ENCODE assay signal across 28 cellular contexts in the genomic region with DNA sequence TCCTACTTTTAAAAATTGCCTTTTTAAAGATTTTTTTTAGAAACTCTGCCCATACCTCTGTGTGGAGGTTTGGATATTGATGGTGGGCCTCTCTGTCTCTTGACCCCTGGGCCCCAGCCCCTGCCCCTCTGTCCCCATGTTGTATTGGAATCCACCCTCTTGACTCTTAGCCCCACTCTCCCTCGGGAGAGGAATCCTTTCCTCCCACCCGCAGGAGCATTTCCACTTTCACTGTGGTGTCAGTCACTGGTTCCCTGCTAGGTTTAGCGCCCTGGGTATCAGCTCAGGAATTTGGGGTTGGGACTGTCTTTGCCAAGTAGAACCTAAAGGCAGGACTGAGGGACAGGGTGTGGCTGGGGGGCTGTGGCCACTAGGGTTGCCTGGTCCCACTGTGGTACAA. TPM values are rescaled to one million over a fixed set of nuclear protein-coding genes. Genes with fewer than 3 reads are reported as not detected.
DNase-seq lines count a peak whose midpoint lies in the region; ATAC-seq, FAIRE-seq and TF ChIP-seq lines count a peak whose summit lies in the region.
"Had no signal": no experiment of that assay in that cellular context is flagged by ENCODE, and none has a peak within 500 bp of the region (broad histone marks: within the 10 kb centered on the region; RNA-seq: fewer than 3 reads in every experiment).

No MANE protein-coding gene starts in this region.

- H3K4me3 ChIP-seq in A549 (peak overlapping the region; percentile 20; the same call in 2 of the 3 replicates), gastroesophageal sphincter (no peak overlapping the region), sigmoid colon (no peak overlapping the region)
- H3K4me3 ChIP-seq: colonic mucosa, right lobe of liver, thyroid gland had no signal

- CTCF ChIA-PET in A549 (lab: Yijun Ruan, JAX) (interaction anchor here (1.0 to 12.6 kb wide), 6 partner anchors 9 to 193 kb away, joined by 3 to 123 read pairs (median 6); partner anchors contain the start of gene PFKFB3), RWPE1 (lab: Yijun Ruan, JAX) (no interaction called here), GM10248 (lab: Yijun Ruan, JAX) (interaction anchor here (1.2 to 3.7 kb wide), 4 partner anchors 8 to 194 kb away, joined by 3 to 13 read pairs (median 6); partner anchors contain the start of gene PFKFB3)

- H3K27ac ChIP-seq in A549 (peak overlapping the region; percentile 58 to 83), RWPE1 (peak overlapping the region; percentile 25), gastroesophageal sphincter (peak overlapping the region in 3 of 4 donors; percentile 64 to 69 (median 67)), sigmoid colon (peak overlapping the region; percentile 58 to 76 (median 68))
- H3K27ac ChIP-seq: colonic mucosa, right lobe of liver, thyroid gland had no signal

- TF ChIP-seq POLR2A in A549 (IDR thresholded peaks at IDR 0.05; ENCODE audit: low read length) (no peak), gastroesophageal sphincter (IDR thresholded peaks at IDR 0.05) (no peak), sigmoid colon (IDR thresholded peaks at IDR 0.05) (no peak)

- DNase-seq in A549 (ENCODE audit: low read depth in 1 of 2, low spot score in 1 of 2) (no peak), RWPE1 (ENCODE audit: low spot score) (no peak), sigmoid colon (no peak), GM10248 (ENCODE audit: extremely low spot score) (no peak), NCI-H187 (lab: John Stamatoyannopoulos, UW) (no peak), 8988T (no peak)
- DNase-seq: activated CD4-positive, alpha-beta memory T cell treated with anti-CD3 and anti-CD28 coated beads for 36 hours; activated CD4-positive, alpha-beta T cell treated with anti-CD3 and anti-CD28 coated beads for 1 hour; activated CD8-positive, alpha-beta memory T cell treated with anti-CD3 and anti-CD28 coated beads, Interleukin-2, amount 50 U/mL, for 48 hours; CD8-positive, alpha-beta memory T cell; colonic mucosa; effector CD8-positive, alpha-beta T cell; H7; MM.1S; NCI-H1105 treated with DMSO at 0.1 percent for 48 hours; NCI-H2081 treated with DMSO at 0.1 percent for 48 hours; NCI-H226; right lobe of liver; SHP77; thyroid gland had no signal

- peaks cover 96% of the 10 kb centered on the region for H3K4me1 ChIP-seq in A549
- H3K4me1 ChIP-seq in gastroesophageal sphincter, result peaks cover 0 to 38% (median 23%) of the 10 kb centered on the region in 3 donors
- H3K4me1 ChIP-seq in sigmoid colon, result peaks cover 0 to 21% (median 19%) of the 10 kb centered on the region in 4 donors
- H3K4me1 ChIP-seq: colonic mucosa, right lobe of liver had no signal

- 60% methylated on average over 3 of the region's 3 CpGs for WGBS in A549 (ENCODE audit: missing lambda C conversion rate)
- 40% methylated on average over 1 of the region's 3 CpGs; no CpG with 5 or more reads in 1 of the 2 donors for WGBS in gastroesophageal sphincter (ENCODE audit: low coverage in 1 of 2), 2 donors
- WGBS in sigmoid colon, 2 donors, result 81 to 95% methylated on average over 3 of the region's 3 CpGs

- H3K36me3 ChIP-seq in gastroesophageal sphincter (peaks cover 0 to 45% of the 10 kb centered on the region in 2 donors), sigmoid colon (peaks cover 23 to 44% (median 39%) of the 10 kb centered on the region in 4 donors)

- H3K27me3 ChIP-seq in gastroesophageal sphincter, result no peaks in the 10 kb centered on the region
- no peaks in the 10 kb centered on the region for H3K27me3 ChIP-seq in sigmoid colon
- H3K27me3 ChIP-seq: colonic mucosa, right lobe of liver, thyroid gland had no signal

- POLR2A ChIA-PET in A549 (lab: Yijun Ruan, JAX), result interaction anchor here (0.8 to 1.9 kb wide), 2 partner anchors 10 to 189 kb away, joined by 3 to 19 read pairs; partner anchors contain the start of gene PFKFB3
- POLR2A ChIA-PET in RWPE1 (lab: Yijun Ruan, JAX; ENCODE audit: low non-redundant PET), result no interaction called here
- POLR2A ChIA-PET in GM10248 (lab: Yijun Ruan, JAX), result no interaction called here

- intact Hi-C loops in sigmoid colon (cut with DNase I), result no loop called here

- TF ChIP-seq EP300 in A549 (IDR thresholded peaks at IDR 0.05) (no peak), gastroesophageal sphincter (IDR thresholded peaks at IDR 0.05) (no peak), sigmoid colon (IDR thresholded peaks at IDR 0.05) (no peak)

- FAIRE-seq in A549 (lab: Jason Lieb, UNC), result no peak
- FAIRE-seq: bronchial epithelial cell, GM12891, islet of Langerhans had no signal

- TF ChIP-seq RAD21 in A549 (conservative IDR thresholded peaks at IDR 0.05 in 1 of 2, IDR thresholded peaks at IDR 0.05 in 1 of 2), result no peak

- peak overlapping the region; percentile 74 for H3K4me2 ChIP-seq in A549

- no peak for TF ChIP-seq CTCF in A549 (IDR thresholded peaks at IDR 0.05)
- TF ChIP-seq CTCF in RWPE1 (conservative IDR thresholded peaks at IDR 0.05; ENCODE audit: low read depth), result no peak
- no peak for TF ChIP-seq CTCF in gastroesophageal sphincter (IDR thresholded peaks at IDR 0.05)
- TF ChIP-seq CTCF in sigmoid colon (IDR thresholded peaks at IDR 0.05), result no peak
- no peak for TF ChIP-seq CTCF in GM10248 (IDR thresholded peaks at IDR 0.05; ENCODE audit: control extremely low read depth, extremely low read depth, low read depth, missing control alignments)

- H3K9me3 ChIP-seq in A549 (no peaks in the 10 kb centered on the region), gastroesophageal sphincter (no peaks in the 10 kb centered on the region), sigmoid colon (no peaks in the 10 kb centered on the region)
- H3K9me3 ChIP-seq: colonic mucosa, right lobe of liver, thyroid gland had no signal

- ATAC-seq in A549 (no peak), gastroesophageal sphincter (no peak), HG02759 (IDR thresholded peaks at IDR 0.05; ENCODE audit: unreplicated experiment) (no peak)
- ATAC-seq: left lobe of liver; Panc1; stimulated activated memory B cell treated with anti-CD40 and anti-IgM and Interleukin-4, amounts not matched to agents 10 μg/mL and 1 μg/mL and 100 μg/mL, for 72 hours had no signal

TF ChIP-seq in A549, 52 proteins besides CTCF, POLR2A, EP300 and RAD21:
- TF ChIP-seq SMC3 (IDR thresholded peaks at IDR 0.05), result no peak
- TF ChIP-seq, protein P1, sequence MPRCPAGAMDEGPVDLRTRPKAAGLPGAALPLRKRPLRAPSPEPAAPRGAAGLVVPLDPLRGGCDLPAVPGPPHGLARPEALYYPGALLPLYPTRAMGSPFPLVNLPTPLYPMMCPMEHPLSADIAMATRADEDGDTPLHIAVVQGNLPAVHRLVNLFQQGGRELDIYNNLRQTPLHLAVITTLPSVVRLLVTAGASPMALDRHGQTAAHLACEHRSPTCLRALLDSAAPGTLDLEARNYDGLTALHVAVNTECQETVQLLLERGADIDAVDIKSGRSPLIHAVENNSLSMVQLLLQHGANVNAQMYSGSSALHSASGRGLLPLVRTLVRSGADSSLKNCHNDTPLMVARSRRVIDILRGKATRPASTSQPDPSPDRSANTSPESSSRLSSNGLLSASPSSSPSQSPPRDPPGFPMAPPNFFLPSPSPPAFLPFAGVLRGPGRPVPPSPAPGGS (IDR thresholded peaks at IDR 0.05), result no peak

RNA-seq across cellular contexts. Expression of gene PFKFB3, which starts 10.1 kb away (rescaled TPM):
- polyA plus RNA-seq in A549 (2011; rRNA removed) (139 and 151 TPM in 2 replicates), A549 (2017; fragmentation: RNase III; extraction: RNeasy Plus Mini Kit Qiagen cat#74134 plus additional on column Dnase treatment) (200 to 232 TPM (median 220 TPM) in 3 replicates), sigmoid colon (10 to 100 TPM; 10.2 to 33.2 (median 13.9) TPM)
- 236 and 256 TPM in 2 replicates for polyA plus RNA-seq in A549 (2012; cell fraction: cytosol; rRNA removed)
- 551 and 642 TPM in 2 replicates for polyA plus RNA-seq in A549 (2012; cell fraction: nucleus; rRNA removed)
- 127 and 177 TPM in 2 replicates for polyA minus RNA-seq in A549 (2011; rRNA and poly(A)+ RNA removed)
- total RNA-seq in gastroesophageal sphincter (10 to 100 TPM; 29.6 to 78.3 (median 38.4) TPM), sigmoid colon (10 to 100 TPM; 24.5 to 29.3 (median 28.5) TPM)
